ENCODE assay signal across 14 cellular contexts in genomic region chr5:138351517-138351916, GRCh38. TPM values are rescaled to one million over a fixed set of nuclear protein-coding genes. Genes with fewer than 3 reads are reported as not detected.
DNase-seq lines count a peak whose midpoint lies in the region; ATAC-seq and TF ChIP-seq lines count a peak whose summit lies in the region.
"Had no signal": no experiment of that assay in that cellular context is flagged by ENCODE, and none has a peak within 500 bp of the region (broad histone marks: within the 10 kb centered on the region; RNA-seq: fewer than 3 reads in every experiment).

No MANE protein-coding gene starts in this region.

- H3K36me3 Mint-ChIP-seq in activated T-cell treated with anti-CD3 and anti-CD28 coated beads, Interleukin-2, amount 50 U/mL, for 4 hours (ENCODE audit: insufficient read depth), result peaks cover 19% of the 10 kb centered on the region
- H3K36me3 Mint-ChIP-seq in T-helper 17 cell (ENCODE audit: low read depth) (peaks cover 2% of the 10 kb centered on the region), endothelial cell (ENCODE audit: low read depth, unreplicated experiment) (peaks cover 31% of the 10 kb centered on the region)
- peaks cover 28% of the 10 kb centered on the region for H3K36me3 Mint-ChIP-seq in stimulated activated effector memory CD8-positive, alpha-beta T cell treated with anti-CD3 and anti-CD28 coated beads, Interleukin-12 subunit alpha, Interleukin-12 subunit beta, amount 100 ng/mL, for 72 hours

- H3K9me3 Mint-ChIP-seq in activated T-cell treated with anti-CD3 and anti-CD28 coated beads, Interleukin-2, amount 50 U/mL, for 4 hours, result peaks cover 6% of the 10 kb centered on the region
- H3K9me3 Mint-ChIP-seq in endothelial cell (ENCODE audit: unreplicated experiment), result no peaks in the 10 kb centered on the region
- H3K9me3 Mint-ChIP-seq in stimulated activated effector memory CD8-positive, alpha-beta T cell treated with anti-CD3 and anti-CD28 coated beads, Interleukin-12 subunit alpha, Interleukin-12 subunit beta, amount 100 ng/mL, for 72 hours, result peaks cover 5% of the 10 kb centered on the region

- H3K27ac Mint-ChIP-seq in T-helper 17 cell (peak overlapping the region; percentile 27), endothelial cell (ENCODE audit: unreplicated experiment) (peak overlapping the region; percentile 77)
- peak overlapping the region; percentile 77 for H3K27ac Mint-ChIP-seq in stimulated activated effector memory CD8-positive, alpha-beta T cell treated with anti-CD3 and anti-CD28 coated beads, Interleukin-12 subunit alpha, Interleukin-12 subunit beta, amount 100 ng/mL, for 72 hours

- no peaks in the 10 kb centered on the region for H3K27me3 Mint-ChIP-seq in activated T-cell treated with anti-CD3 and anti-CD28 coated beads, Interleukin-2, amount 50 U/mL, for 4 hours (ENCODE audit: low read depth)
- H3K27me3 Mint-ChIP-seq in T-helper 17 cell, result no peaks in the 10 kb centered on the region
- peaks cover 19% of the 10 kb centered on the region for H3K27me3 Mint-ChIP-seq in endothelial cell (ENCODE audit: unreplicated experiment)

- no peak for TF ChIP-seq CTCF in endothelial cell (IDR thresholded peaks at IDR 0.05; ENCODE audit: unreplicated experiment)

- no peaks in the 10 kb centered on the region for H3K9me3 ChIP-seq in T-helper 17 cell (ENCODE audit: control insufficient read depth, low read length, poor library complexity, severe bottlenecking)

- no peak for ATAC-seq in activated T-cell treated with anti-CD3 and anti-CD28 coated beads, Interleukin-2, amount 50 U/mL, for 4 hours
- ATAC-seq in T-helper 17 cell, result no peak
- ATAC-seq in stimulated activated effector memory CD8-positive, alpha-beta T cell treated with anti-CD3 and anti-CD28 coated beads, Interleukin-12 subunit alpha, Interleukin-12 subunit beta, amount 100 ng/mL, for 72 hours, result no peak

- H3K4me1 Mint-ChIP-seq in activated T-cell treated with anti-CD3 and anti-CD28 coated beads, Interleukin-2, amount 50 U/mL, for 4 hours (ENCODE audit: low read depth), result peaks cover 42% of the 10 kb centered on the region
- H3K4me1 Mint-ChIP-seq in T-helper 17 cell (peaks cover 32% of the 10 kb centered on the region), endothelial cell (ENCODE audit: unreplicated experiment) (peaks cover 20% of the 10 kb centered on the region)
- H3K4me1 Mint-ChIP-seq in stimulated activated effector memory CD8-positive, alpha-beta T cell treated with anti-CD3 and anti-CD28 coated beads, Interleukin-12 subunit alpha, Interleukin-12 subunit beta, amount 100 ng/mL, for 72 hours, result peaks cover 36% of the 10 kb centered on the region

- no peak for DNase-seq in activated T-cell treated with anti-CD3 and anti-CD28 coated beads, Interleukin-2, amount 50 U/mL, for 4 hours
- no peak for DNase-seq in activated T-cell treated with anti-CD3 and anti-CD28 coated beads, Interleukin-2, amount 50 U/mL, for 1 hour
- no peak for DNase-seq in T-helper 17 cell
- DNase-seq in endothelial cell (ENCODE audit: low spot score), result no peak
- DNase-seq in stimulated activated effector memory CD8-positive, alpha-beta T cell treated with anti-CD3 and anti-CD28 coated beads, Interleukin-12 subunit alpha, Interleukin-12 subunit beta, amount 100 ng/mL, for 72 hours (ENCODE audit: low spot score in 2 of 2), result no peak
- no peak for DNase-seq in activated CD4-positive, CD25-positive, alpha-beta regulatory T cell (lab: John Stamatoyannopoulos, UW)
- no peak for DNase-seq in NK-92 treated with Interleukin-12 subunit alpha and Interleukin-12 subunit beta, amount 100 ng/mL, for 24 hours (lab: John Stamatoyannopoulos, UW)
- DNase-seq in AML-193 (lab: John Stamatoyannopoulos, UW), result no peak
- DNase-seq: DMS79, hippocampal formation, left lung, NCI-H1092, NCI-H2227 treated with DMSO at 0.1 percent for 48 hours had no signal

- peak overlapping the region; percentile 65 for H3K4me3 Mint-ChIP-seq in activated T-cell treated with anti-CD3 and anti-CD28 coated beads, Interleukin-2, amount 50 U/mL, for 4 hours
- peak overlapping the region; percentile 65 for H3K4me3 Mint-ChIP-seq in T-helper 17 cell
- H3K4me3 Mint-ChIP-seq in endothelial cell (ENCODE audit: unreplicated experiment), result peak overlapping the region; percentile 92
- H3K4me3 Mint-ChIP-seq in stimulated activated effector memory CD8-positive, alpha-beta T cell treated with anti-CD3 and anti-CD28 coated beads, Interleukin-12 subunit alpha, Interleukin-12 subunit beta, amount 100 ng/mL, for 72 hours, result peak overlapping the region; percentile 58

RNA-seq across cellular contexts. Expression of gene KDM3B, which starts 1.0 kb away (rescaled TPM):
- 10 to 100 TPM; 33.6 to 35.6 (median 34.4) TPM for total RNA-seq in activated T-cell treated with anti-CD3 and anti-CD28 coated beads, Interleukin-2, amount 50 U/mL, for 4 hours
- total RNA-seq in T-helper 17 cell (10 to 100 TPM; 74.0 to 74.5 TPM), endothelial cell (ENCODE audit: unreplicated experiment) (101 TPM)

RNA-seq across cellular contexts. Expression of gene FAM53C, which starts 13.5 kb away (rescaled TPM):
- 10 to 100 TPM; 22.2 to 25.6 (median 25.4) TPM for total RNA-seq in activated T-cell treated with anti-CD3 and anti-CD28 coated beads, Interleukin-2, amount 50 U/mL, for 4 hours
- total RNA-seq in T-helper 17 cell, result 10 to 100 TPM; 50.1 to 59.8 TPM
- total RNA-seq in endothelial cell (ENCODE audit: unreplicated experiment), result 49.5 TPM

RNA-seq across cellular contexts. Expression of gene CDC25C, which starts 19.9 kb away (rescaled TPM):
- 1 to 10 TPM in 2 of 3 donors, under 1 TPM in 1; 0.69 to 1.3 (median 1.2) TPM for total RNA-seq in activated T-cell treated with anti-CD3 and anti-CD28 coated beads, Interleukin-2, amount 50 U/mL, for 4 hours
- total RNA-seq in T-helper 17 cell (not detected), endothelial cell (ENCODE audit: unreplicated experiment) (3.8 TPM)
- total RNA-seq: ureter had no signal

Comparison
In these comparisons a context has a peak if more than half of its experiments do, and no peak if none do; other contexts are left out.
1. H3K27ac Mint-ChIP-seq: peak in every context shown above with its lines; median percentile 77 in endothelial cell; 77 in stimulated activated effector memory CD8-positive, alpha-beta T cell treated with anti-CD3 and anti-CD28 coated beads, Interleukin-12 subunit alpha, Interleukin-12 subunit beta, amount 100 ng/mL, for 72 hours; 27 in T-helper 17 cell.